ENCODE assay signal across 8 cellular contexts in genomic region chr11:124763156-124763947, GRCh38. TPM values are rescaled to one million over a fixed set of nuclear protein-coding genes. Genes with fewer than 3 reads are reported as not detected.
DNase-seq lines count a peak whose midpoint lies in the region; ATAC-seq, FAIRE-seq and TF ChIP-seq lines count a peak whose summit lies in the region.

No MANE protein-coding gene starts in this region.

- DNase-seq in GM10248 (ENCODE audit: extremely low spot score) (peak; percentile 70), OCI-LY7 (ENCODE audit: low spot score) (peak; percentile 86), activated T-cell treated with anti-CD3 and anti-CD28 coated beads for 48 hours (ENCODE audit: low read depth) (peak; percentile 77), esophagus muscularis mucosa (ENCODE audit: extremely low spot score) (peak; percentile 93), myocyte (ENCODE audit: low read depth) (peak; percentile 82), GM12892 (ENCODE audit: insufficient read length) (no peak)

- no peaks in the 10 kb centered on the region for H3K9me2 ChIP-seq in OCI-LY7 (ENCODE audit: insufficient read depth, low read length)

- H3K4me3 Mint-ChIP-seq in stimulated activated memory B cell treated with anti-CD40 and anti-IgM and Interleukin-4, amounts not matched to agents 10 μg/mL and 1 μg/mL and 100 μg/mL, for 72 hours = peak overlapping the region; percentile 97

- TF ChIP-seq EP300 in esophagus muscularis mucosa (IDR thresholded peaks at IDR 0.05) = no peak

- H3K9me3 ChIP-seq in HUES6 (ENCODE audit: control insufficient read depth, insufficient read depth, low read depth, low read length) = no peaks in the 10 kb centered on the region
- no peaks in the 10 kb centered on the region for H3K9me3 ChIP-seq in OCI-LY7 (ENCODE audit: low read length)
- no peaks in the 10 kb centered on the region for H3K9me3 ChIP-seq in esophagus muscularis mucosa

- TF ChIP-seq CTCF in GM10248 (IDR thresholded peaks at IDR 0.05; ENCODE audit: control extremely low read depth, extremely low read depth, low read depth, missing control alignments) (peak; percentile 84), OCI-LY7 (conservative IDR thresholded peaks at IDR 0.05; ENCODE audit: low read length) (peak; percentile 79), esophagus muscularis mucosa (IDR thresholded peaks at IDR 0.05) (peak; percentile 60 to 76 (median 63))

- TF ChIP-seq POLR2A in esophagus muscularis mucosa (IDR thresholded peaks at IDR 0.05; ENCODE audit: low read depth) (no peak), GM12892 (IDR thresholded peaks at IDR 0.05; ENCODE audit: low read depth, low read length) (no peak)

- H3K27me3 ChIP-seq in HUES6 (ENCODE audit: control insufficient read depth, insufficient read depth, low read length) (peaks cover 48% of the 10 kb centered on the region), esophagus muscularis mucosa (peaks cover 5 to 48% (median 38%) of the 10 kb centered on the region in 4 donors)

- no TSS peak for BruUV-seq in OCI-LY7 (replicated peaks; lab: Mats Ljungman, UMichigan)

- H3K27ac ChIP-seq in HUES6 (ENCODE audit: low read depth, low read length) (no peak overlapping the region), OCI-LY7 (ENCODE audit: low read depth, low read length, poor library complexity, severe bottlenecking) (no peak overlapping the region), esophagus muscularis mucosa (replicated peaks in 1 of 4) (peak overlapping the region; percentile 69 to 82 (median 82))

- POLR2A ChIA-PET in GM10248 (lab: Yijun Ruan, JAX) (interaction anchor here (0.6 kb wide), 1 partner anchor 33 kb away, joined by 5 read pairs; no protein-coding TSS in a partner anchor), OCI-LY7 (lab: Charles Lee) (interaction anchor here (0.6 to 2.7 kb wide), 8 partner anchors 10 to 94 kb away, joined by 3 to 15 read pairs (median 4); partner anchors contain the start of genes SIAE and SPA17)

- H3K4me1 ChIP-seq in HUES6 (ENCODE audit: control insufficient read depth, insufficient read depth, low read length) = peaks cover 22% of the 10 kb centered on the region
- peaks cover 38% of the 10 kb centered on the region for H3K4me1 ChIP-seq in OCI-LY7 (ENCODE audit: insufficient read depth, low read length, poor library complexity, severe bottlenecking)
- peaks cover 26 to 53% (median 43%) of the 10 kb centered on the region in 4 donors for H3K4me1 ChIP-seq in esophagus muscularis mucosa

- H3K79me2 ChIP-seq in OCI-LY7 (ENCODE audit: insufficient read depth, low read depth, low read length) = no peaks in the 10 kb centered on the region

- peak; percentile 59 for ATAC-seq in stimulated activated memory B cell treated with anti-CD40 and anti-IgM and Interleukin-4, amounts not matched to agents 10 μg/mL and 1 μg/mL and 100 μg/mL, for 72 hours

- peak overlapping the region; percentile 84 for H3K4me2 ChIP-seq in OCI-LY7 (ENCODE audit: low read length)

- peak overlapping the region; percentile 16 for H3K27ac Mint-ChIP-seq in stimulated activated memory B cell treated with anti-CD40 and anti-IgM and Interleukin-4, amounts not matched to agents 10 μg/mL and 1 μg/mL and 100 μg/mL, for 72 hours

- H3K4me1 Mint-ChIP-seq in stimulated activated memory B cell treated with anti-CD40 and anti-IgM and Interleukin-4, amounts not matched to agents 10 μg/mL and 1 μg/mL and 100 μg/mL, for 72 hours = peaks cover 46% of the 10 kb centered on the region

- no peaks in the 10 kb centered on the region for H4K20me1 ChIP-seq in OCI-LY7 (ENCODE audit: insufficient read depth, low read length)

- peaks cover 36% of the 10 kb centered on the region for H3K27me3 Mint-ChIP-seq in stimulated activated memory B cell treated with anti-CD40 and anti-IgM and Interleukin-4, amounts not matched to agents 10 μg/mL and 1 μg/mL and 100 μg/mL, for 72 hours

- intact Hi-C loops in OCI-LY7 (cut with micrococcal nuclease; ENCODE audit: unreplicated experiment) = loop anchor here (1.0 kb wide), 5 partner anchors 17 to 119 kb away; no protein-coding TSS in a partner anchor
- intact Hi-C loops in esophagus muscularis mucosa (cut with DNase I) = loop anchor here (1.0 to 5.0 kb wide), 3 partner anchors 34 to 94 kb away; no protein-coding TSS in a partner anchor

- H3K36me3 ChIP-seq in HUES6 (ENCODE audit: control insufficient read depth, insufficient read depth, low read length) (peaks cover 16% of the 10 kb centered on the region; the same call in 1 of the 2 replicates), OCI-LY7 (ENCODE audit: insufficient read depth, low read length) (peaks cover 14% of the 10 kb centered on the region; the same call in 1 of the 2 replicates), esophagus muscularis mucosa (peaks cover 11 to 44% (median 21%) of the 10 kb centered on the region in 4 donors)

- no peak for FAIRE-seq in GM12892 (lab: Jason Lieb, UNC)

- H3K9me3 Mint-ChIP-seq in stimulated activated memory B cell treated with anti-CD40 and anti-IgM and Interleukin-4, amounts not matched to agents 10 μg/mL and 1 μg/mL and 100 μg/mL, for 72 hours = no peaks in the 10 kb centered on the region

- H3K36me3 Mint-ChIP-seq in stimulated activated memory B cell treated with anti-CD40 and anti-IgM and Interleukin-4, amounts not matched to agents 10 μg/mL and 1 μg/mL and 100 μg/mL, for 72 hours = peaks cover 1% of the 10 kb centered on the region

- CTCF ChIA-PET in GM10248 (lab: Yijun Ruan, JAX) = interaction anchor here (0.7 to 21.1 kb wide), 22 partner anchors 13 to 691 kb away, joined by 3 to 381 read pairs (median 3); partner anchors contain the start of genes MSANTD2, NRGN, SIAE and SPA17
- CTCF ChIA-PET in OCI-LY7 (lab: Charles Lee; ENCODE audit: unreplicated experiment) = interaction anchor here (0.5 to 2.3 kb wide), 5 partner anchors 17 to 94 kb away, joined by 3 to 9 read pairs (median 4); no protein-coding TSS in a partner anchor

- H3K4me3 ChIP-seq in HUES6 (ENCODE audit: low read depth, low read length) (peak overlapping the region; percentile 61), OCI-LY7 (ENCODE audit: low read depth, low read length, poor library complexity, severe bottlenecking) (peak overlapping the region; percentile 71), esophagus muscularis mucosa (peak overlapping the region; percentile 52 to 65 (median 54))

- H2AFZ ChIP-seq in OCI-LY7 (ENCODE audit: low read length) = peak overlapping the region; percentile 67; the same call in 1 of the 2 replicates

- H3K9ac ChIP-seq in HUES6 (ENCODE audit: low read length) = no peak overlapping the region

- 5% methylated on average over 21 of the region's 21 CpGs for WGBS in esophagus muscularis mucosa

RNA-seq across cellular contexts. Expression of gene ESAM, which starts 1.3 kb away (rescaled TPM):
- 0.15 and 0.35 TPM in 2 replicates for total RNA-seq in OCI-LY7 (2014; rRNA removed; shearing (Covaris generic))
- 0.49 and 0.83 TPM in 2 replicates for total RNA-seq in OCI-LY7 (2022)
- 10 to 100 TPM; 10.8 to 52.8 (median 41.1) TPM for total RNA-seq in esophagus muscularis mucosa
- 0.08 and 0.26 TPM in 2 replicates for total RNA-seq in myocyte
- 0.47 TPM for polyA plus RNA-seq in myocyte (2012)
- 4.0 TPM for polyA plus RNA-seq in GM12892 (2012; ENCODE audit: missing spikeins)

RNA-seq across cellular contexts. Expression of gene VSIG2, which starts 11.3 kb away (rescaled TPM):
- total RNA-seq in OCI-LY7 (2014; rRNA removed; shearing (Covaris generic)) = not detected in 2 replicates
- total RNA-seq in OCI-LY7 (2022) (not detected in 2 replicates), esophagus muscularis mucosa (under 1 TPM in 1 of 4 donors, not detected in 3; 0.29 TPM), myocyte (not detected in 2 replicates)
- polyA plus RNA-seq in myocyte (2012) = not detected
- not detected for polyA plus RNA-seq in GM12892 (2012; ENCODE audit: missing spikeins)

RNA-seq across cellular contexts. Expression of gene NRGN, which starts 23.6 kb away (rescaled TPM):
- total RNA-seq in OCI-LY7 (2014; rRNA removed; shearing (Covaris generic)) = 3.3 and 6.8 TPM in 2 replicates
- total RNA-seq in OCI-LY7 (2022) = 15.3 and 16.9 TPM in 2 replicates
- total RNA-seq in esophagus muscularis mucosa = 1 to 10 TPM; 1.4 to 2.3 (median 1.6) TPM
- total RNA-seq in myocyte = not detected in 2 replicates
- 0.15 TPM for polyA plus RNA-seq in myocyte (2012)
- not detected for polyA plus RNA-seq in GM12892 (2012; ENCODE audit: missing spikeins)

RNA-seq across cellular contexts. Expression of gene MSANTD2, which starts 36.9 kb away (rescaled TPM):
- total RNA-seq in OCI-LY7 (2014; rRNA removed; shearing (Covaris generic)) = 17.7 and 22.1 TPM in 2 replicates
- total RNA-seq in OCI-LY7 (2022) = 21.9 and 23.4 TPM in 2 replicates
- total RNA-seq in esophagus muscularis mucosa = 10 to 100 TPM in 3 of 4 donors, 1 to 10 TPM in 1; 9.6 to 14.0 (median 12.1) TPM
- total RNA-seq in myocyte = 5.7 and 6.7 TPM in 2 replicates
- polyA plus RNA-seq in myocyte (2012) = 4.2 TPM
- polyA plus RNA-seq in GM12892 (2012; ENCODE audit: missing spikeins) = 5.6 TPM

Comparison
In these comparisons a context has a peak if more than half of its experiments do, and no peak if none do; other contexts are left out.
1. H3K27ac ChIP-seq: peak in esophagus muscularis mucosa (4 of 4); none in HUES6 (single experiment) and OCI-LY7 (single experiment).
2. Peak in every context shown above with its lines, with median percentiles within 50 percentile points of each other: CTCF ChIP-seq and H3K4me3 ChIP-seq.